ENCODE assay signal across 24 cellular contexts in the genomic region with DNA sequence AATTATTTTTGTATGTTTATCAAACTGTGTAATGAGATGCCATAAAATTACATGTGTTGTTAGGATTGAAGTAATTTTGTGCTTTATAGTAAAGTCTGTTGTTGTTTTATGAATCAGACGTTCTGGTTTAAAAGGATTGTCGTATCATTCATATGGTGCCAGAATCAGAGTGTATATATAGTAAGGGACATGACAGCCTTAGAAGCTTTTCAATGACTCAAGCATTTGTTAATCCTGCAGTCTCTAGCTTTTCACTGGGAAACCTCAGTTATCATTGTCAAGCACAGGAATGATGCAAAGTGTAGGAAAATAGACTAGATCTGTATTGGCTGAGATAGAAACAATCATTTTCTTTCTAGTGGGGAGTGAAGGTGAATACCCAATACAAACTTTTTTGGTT. TPM values are rescaled to one million over a fixed set of nuclear protein-coding genes. Genes with fewer than 3 reads are reported as not detected.
DNase-seq lines count a peak whose midpoint lies in the region; TF ChIP-seq lines count a peak whose summit lies in the region.
"Had no signal": no experiment of that assay in that cellular context is flagged by ENCODE, and none has a peak within 500 bp of the region (broad histone marks: within the 10 kb centered on the region; RNA-seq: fewer than 3 reads in every experiment).

No MANE protein-coding gene starts in this region.

- H3K4me3 ChIP-seq in A673 (ENCODE audit: low read depth, low read length, poor library complexity, severe bottlenecking) (no peak overlapping the region), astrocyte of the spinal cord (ENCODE audit: low read depth, low read length) (no peak overlapping the region)
- H3K4me3 ChIP-seq: heart left ventricle, SK-N-MC, upper lobe of right lung had no signal

- no peaks in the 10 kb centered on the region for H3K27me3 Mint-ChIP-seq in activated naive CD4-positive, alpha-beta T cell treated with anti-CD3 and anti-CD28 coated beads, Interleukin-2, amount 10 ng/mL, durations not matched to agents 7 days and 5 days

- CTCF ChIA-PET in A673 (lab: Charles Lee) = no interaction called here
- CTCF ChIA-PET in activated naive CD4-positive, alpha-beta T cell treated with anti-CD3 and anti-CD28 coated beads, Interleukin-2, amount 10 ng/mL, durations not matched to agents 7 days and 5 days (lab: Charles Lee) = no interaction called here

- H3K4me1 ChIP-seq in A673 (ENCODE audit: insufficient read depth, low read length, poor library complexity, severe bottlenecking) = peaks cover 6% of the 10 kb centered on the region
- H3K4me1 ChIP-seq: parathyroid adenoma, upper lobe of right lung had no signal

- no peaks in the 10 kb centered on the region for H3K27me3 ChIP-seq in A673 (replicated peaks; ENCODE audit: insufficient read depth, low read depth, low read length, poor library complexity)
- H3K27me3 ChIP-seq: heart left ventricle, upper lobe of right lung had no signal

- no peak overlapping the region for H3K27ac ChIP-seq in A673 (ENCODE audit: low read depth, low read length, poor library complexity, severe bottlenecking)
- no peak overlapping the region for H3K27ac ChIP-seq in caudate nucleus (ENCODE audit: low read depth, low read length)
- H3K27ac ChIP-seq: C4-2B, heart left ventricle, HL-60, parathyroid adenoma, SK-N-MC, upper lobe of right lung had no signal

- POLR2A ChIA-PET in A673 (lab: Charles Lee; ENCODE audit: low non-redundant PET) = no interaction called here

- no peak overlapping the region for H3K27ac Mint-ChIP-seq in activated naive CD4-positive, alpha-beta T cell treated with anti-CD3 and anti-CD28 coated beads, Interleukin-2, amount 10 ng/mL, durations not matched to agents 7 days and 5 days

- DNase-seq in A673 (ENCODE audit: low spot score) = peak; percentile 23
- peak; percentile 20 for DNase-seq in GM04503 (ENCODE audit: low read depth)
- DNase-seq in astrocyte of the spinal cord (ENCODE audit: low read depth, low spot score) = peak; percentile 6
- peak; percentile 52 for DNase-seq in myocyte (ENCODE audit: low read depth)
- DNase-seq in caudate nucleus (lab: John Stamatoyannopoulos, UW) = no peak
- no peak for DNase-seq in putamen (ENCODE audit: low spot score)
- no peak for DNase-seq in activated naive CD4-positive, alpha-beta T cell treated with anti-CD3 and anti-CD28 coated beads, Interleukin-2, amount 10 ng/mL, durations not matched to agents 7 days and 5 days
- no peak for DNase-seq in NCI-H526 treated with DMSO at 0.1 percent for 48 hours (lab: John Stamatoyannopoulos, UW)
- DNase-seq: activated CD4-positive, alpha-beta T cell treated with anti-CD3 and anti-CD28 coated beads, Interleukin-2, amount 50 U/mL, for 48 hours; activated naive CD4-positive, alpha-beta T cell treated with Interleukin-2 at 50 U/mL for 16 hours; DMS 273 treated with DMSO at 0.1 percent for 48 hours; effector memory CD4-positive, alpha-beta T cell; heart left ventricle; left colon; natural killer cell; NCI-H1436; NCI-H2107; NCI-H524 treated with DMSO at 0.1 percent for 48 hours; stimulated activated CD8-positive, alpha-beta memory T cell treated with anti-CD3 and anti-CD28 coated beads, Interleukin-4, amount 100 ng/mL, for 48 hours; upper lobe of right lung had no signal

- no TSS peak for BruUV-seq in A673 (replicated peaks; lab: Mats Ljungman, UMichigan)

- no peaks in the 10 kb centered on the region for H3K9me3 Mint-ChIP-seq in activated naive CD4-positive, alpha-beta T cell treated with anti-CD3 and anti-CD28 coated beads, Interleukin-2, amount 10 ng/mL, durations not matched to agents 7 days and 5 days
- H3K9me3 Mint-ChIP-seq: natural killer cell had no signal

- no peaks in the 10 kb centered on the region for H3K4me1 Mint-ChIP-seq in activated naive CD4-positive, alpha-beta T cell treated with anti-CD3 and anti-CD28 coated beads, Interleukin-2, amount 10 ng/mL, durations not matched to agents 7 days and 5 days
- H3K4me1 Mint-ChIP-seq: natural killer cell had no signal

- H3K4me3 Mint-ChIP-seq in activated naive CD4-positive, alpha-beta T cell treated with anti-CD3 and anti-CD28 coated beads, Interleukin-2, amount 10 ng/mL, durations not matched to agents 7 days and 5 days = no peak overlapping the region
- H3K4me3 Mint-ChIP-seq: natural killer cell had no signal

- in situ Hi-C loops in astrocyte of the spinal cord (cut with HindIII; ENCODE audit: low sequenced_read_pairs) = no loop called here

- H3K9me3 ChIP-seq in A673 (ENCODE audit: low read depth, low read length, poor library complexity, severe bottlenecking) = no peaks in the 10 kb centered on the region
- H3K9me3 ChIP-seq: heart left ventricle, upper lobe of right lung had no signal

- TF ChIP-seq CTCF in A673 (conservative IDR thresholded peaks at IDR 0.05; ENCODE audit: low read depth, low read length) = no peak
- TF ChIP-seq CTCF in astrocyte of the spinal cord (IDR thresholded peaks at IDR 0.05; ENCODE audit: low read depth, low read length) = no peak

- peaks cover 83% of the 10 kb centered on the region for H3K36me3 ChIP-seq in A673 (ENCODE audit: insufficient read depth, low read length, poor library complexity, severe bottlenecking)

- H3K36me3 Mint-ChIP-seq in activated naive CD4-positive, alpha-beta T cell treated with anti-CD3 and anti-CD28 coated beads, Interleukin-2, amount 10 ng/mL, durations not matched to agents 7 days and 5 days = peaks cover 53% of the 10 kb centered on the region

- intact Hi-C loops in A673 (cut with micrococcal nuclease; ENCODE audit: unreplicated experiment) = no loop called here

RNA-seq across cellular contexts. Expression of a gene that starts 57.5 kb away (rescaled TPM):
- total RNA-seq in A673 (2021) = 48.3 and 50.2 TPM in 2 replicates
- total RNA-seq in myocyte = 24.0 and 24.1 TPM in 2 replicates
- polyA plus RNA-seq in myocyte (2012) = 22.3 TPM

Comparison
In these comparisons a context has a peak if more than half of its experiments do, and no peak if none do; other contexts are left out.
1. DNase-seq: peak in A673 (single experiment), GM04503 (single experiment), astrocyte of the spinal cord (single experiment) and myocyte (single experiment); none in caudate nucleus (0 of 61), putamen (single experiment), activated naive CD4-positive, alpha-beta T cell treated with anti-CD3 and anti-CD28 coated beads, Interleukin-2, amount 10 ng/mL, durations not matched to agents 7 days and 5 days (single experiment) and NCI-H526 treated with DMSO at 0.1 percent for 48 hours (single experiment).